ENCODE assay signal across 16 cellular contexts in the genomic region with DNA sequence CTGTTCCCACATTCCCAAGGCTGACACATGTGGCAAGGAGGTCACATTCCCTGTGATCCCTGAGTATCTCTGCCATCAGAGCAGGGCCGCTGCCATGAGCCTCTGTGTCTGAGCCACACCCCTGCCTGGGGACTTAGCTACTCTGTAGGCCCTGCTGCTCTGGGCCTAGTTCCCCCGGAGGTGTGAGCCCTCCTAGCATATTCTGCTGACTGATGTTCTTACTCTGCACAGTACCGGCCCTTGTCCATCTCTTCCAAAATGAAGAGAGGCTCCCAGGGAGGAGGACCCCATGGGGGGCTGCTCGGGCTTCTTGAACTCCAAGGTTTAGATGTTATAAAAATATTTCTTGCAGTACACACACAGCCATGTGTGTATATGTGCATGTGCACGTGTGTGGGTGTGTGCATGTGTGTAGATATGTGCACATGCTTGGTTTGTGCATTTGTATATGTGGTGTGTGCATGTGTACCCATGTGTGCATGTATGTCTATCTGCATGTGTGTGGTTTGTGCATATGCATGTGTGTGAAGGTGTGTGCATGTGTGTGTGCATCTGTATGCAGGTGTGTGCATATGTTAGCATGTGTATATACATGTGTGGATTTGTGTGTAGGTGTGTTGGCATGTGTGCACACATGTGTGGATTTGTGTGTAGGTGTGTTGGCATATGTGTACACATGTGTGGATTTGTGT.
DNase-seq lines count a peak whose midpoint lies in the region; ATAC-seq, FAIRE-seq and TF ChIP-seq lines count a peak whose summit lies in the region.
"Had no signal": no experiment of that assay in that cellular context is flagged by ENCODE, and none has a peak within 500 bp of the region (broad histone marks: within the 10 kb centered on the region; RNA-seq: fewer than 3 reads in every experiment).

No MANE protein-coding gene starts in this region.

- BruUV-seq in Caco-2 (replicated peaks; lab: Mats Ljungman, UMichigan) = no TSS peak

- peak overlapping the region; percentile 44 for H3K27ac Mint-ChIP-seq in Caco-2 (ENCODE audit: unreplicated experiment)
- H3K27ac Mint-ChIP-seq in astrocyte (ENCODE audit: unreplicated experiment) = no peak overlapping the region
- H3K27ac Mint-ChIP-seq in natural killer cell treated with Interleukin-12 subunit alpha and Interleukin-12 subunit beta and Interleukin-15 and Interleukin-18, amount 100 ng/mL, for 72 hours = no peak overlapping the region
- H3K27ac Mint-ChIP-seq: IgD-negative memory B cell, nephron had no signal

- no peaks in the 10 kb centered on the region for H3K36me3 ChIP-seq in Caco-2 (ENCODE audit: control insufficient read depth, insufficient read depth, low read length)
- no peaks in the 10 kb centered on the region for H3K36me3 ChIP-seq in astrocyte (ENCODE audit: insufficient read depth, low read length)

- H3K4me3 Mint-ChIP-seq in Caco-2 (ENCODE audit: unreplicated experiment) (no peak overlapping the region), astrocyte (ENCODE audit: unreplicated experiment) (no peak overlapping the region)
- no peak overlapping the region for H3K4me3 Mint-ChIP-seq in natural killer cell treated with Interleukin-12 subunit alpha and Interleukin-12 subunit beta and Interleukin-15 and Interleukin-18, amount 100 ng/mL, for 72 hours
- H3K4me3 Mint-ChIP-seq: IgD-negative memory B cell, nephron had no signal

- H3K9ac ChIP-seq in astrocyte (ENCODE audit: low read length) = no peak overlapping the region

- H3K27ac ChIP-seq in astrocyte (ENCODE audit: low read depth, low read length) (no peak overlapping the region), skin epidermis (peak overlapping the region in 11 of 21 experiments; percentile 34 to 78 (median 56))

- no peak overlapping the region for H3K4me2 ChIP-seq in astrocyte (ENCODE audit: low read length)

- H3K4me1 Mint-ChIP-seq in Caco-2 (ENCODE audit: low read depth, unreplicated experiment) = no peaks in the 10 kb centered on the region
- H3K4me1 Mint-ChIP-seq in astrocyte (ENCODE audit: low read depth, unreplicated experiment) = peaks cover 5% of the 10 kb centered on the region
- no peaks in the 10 kb centered on the region for H3K4me1 Mint-ChIP-seq in natural killer cell treated with Interleukin-12 subunit alpha and Interleukin-12 subunit beta and Interleukin-15 and Interleukin-18, amount 100 ng/mL, for 72 hours (ENCODE audit: low read depth in 2 of 2)
- H3K4me1 Mint-ChIP-seq: IgD-negative memory B cell, nephron had no signal

- TF ChIP-seq CTCF in Caco-2 (IDR thresholded peaks at IDR 0.05; ENCODE audit: insufficient read depth in 1 of 2, low read depth in 1 of 2, low read length in 1 of 2, severe bottlenecking in 1 of 2, unreplicated experiment in 1 of 2) = no peak
- TF ChIP-seq CTCF in astrocyte (IDR thresholded peaks at IDR 0.05; ENCODE audit: insufficient read depth, low read depth, low read length) = no peak

- H3K4me1 ChIP-seq in Caco-2 (no peaks in the 10 kb centered on the region), astrocyte (ENCODE audit: insufficient read depth, low read length) (peaks cover 10% of the 10 kb centered on the region)

- no peak for ATAC-seq in GM21723 (IDR thresholded peaks at IDR 0.05; ENCODE audit: unreplicated experiment)
- no peak for ATAC-seq in natural killer cell treated with Interleukin-12 subunit alpha and Interleukin-12 subunit beta and Interleukin-15 and Interleukin-18, amount 100 ng/mL, for 72 hours

- intact Hi-C loops in Caco-2 (cut with micrococcal nuclease; ENCODE audit: unreplicated experiment) = no loop called here

- H3K27me3 ChIP-seq in Caco-2 (replicated peaks; ENCODE audit: control insufficient read depth, insufficient read depth, low read length) (no peaks in the 10 kb centered on the region), astrocyte (ENCODE audit: insufficient read depth, low read length) (no peaks in the 10 kb centered on the region)

- H3K27me3 Mint-ChIP-seq in Caco-2 (ENCODE audit: insufficient read depth, unreplicated experiment) (no peaks in the 10 kb centered on the region), astrocyte (ENCODE audit: low read depth, unreplicated experiment) (peaks cover 14% of the 10 kb centered on the region)
- H3K27me3 Mint-ChIP-seq in natural killer cell treated with Interleukin-12 subunit alpha and Interleukin-12 subunit beta and Interleukin-15 and Interleukin-18, amount 100 ng/mL, for 72 hours = peaks cover 3 to 9% of the 10 kb centered on the region in 2 donors
- H3K27me3 Mint-ChIP-seq: IgD-negative memory B cell had no signal

- CTCF ChIA-PET in Caco-2 (lab: Charles Lee) = no interaction called here

- H3K79me2 ChIP-seq in astrocyte (ENCODE audit: insufficient read depth, low read length) = no peaks in the 10 kb centered on the region

- no peak overlapping the region for H3K4me3 ChIP-seq in Caco-2 (ENCODE audit: low read depth, low read length)
- no peak overlapping the region for H3K4me3 ChIP-seq in astrocyte (ENCODE audit: insufficient read depth, low read depth, low read length)
- no peak overlapping the region for H3K4me3 ChIP-seq in skin epidermis

- FAIRE-seq in astrocyte (lab: Jason Lieb, UNC) = no peak
- FAIRE-seq: D721Med, kidney, small intestine had no signal

- no peaks in the 10 kb centered on the region for H3K36me3 Mint-ChIP-seq in Caco-2 (ENCODE audit: insufficient read depth, unreplicated experiment)
- peaks cover 3% of the 10 kb centered on the region for H3K36me3 Mint-ChIP-seq in astrocyte (ENCODE audit: low read depth, unreplicated experiment)
- H3K36me3 Mint-ChIP-seq in natural killer cell treated with Interleukin-12 subunit alpha and Interleukin-12 subunit beta and Interleukin-15 and Interleukin-18, amount 100 ng/mL, for 72 hours = no peaks in the 10 kb centered on the region
- H3K36me3 Mint-ChIP-seq: IgD-negative memory B cell had no signal

- H2AFZ ChIP-seq in astrocyte (ENCODE audit: low read depth, low read length) = peak overlapping the region; percentile 26

- DNase-seq in Caco-2 (no peak), astrocyte (ENCODE audit: low read depth) (no peak), iPS-NIHi7 (ENCODE audit: extremely low spot score) (peak; percentile 12), inferior parietal cortex (ENCODE audit: extremely low spot score) (no peak)
- DNase-seq in natural killer cell treated with Interleukin-12 subunit alpha and Interleukin-12 subunit beta and Interleukin-15 and Interleukin-18, amount 100 ng/mL, for 72 hours (ENCODE audit: low spot score) = no peak
- DNase-seq in stimulated activated CD4-positive, alpha-beta T cell treated with anti-CD3 and anti-CD28 coated beads, Interleukin-4, amount 100 ng/mL, for 4 hours = no peak
- DNase-seq: activated effector memory CD4-positive, alpha-beta T cell treated with anti-CD3 and anti-CD28 coated beads, Interleukin-2, amount 50 U/mL, for 16 hours; foreskin fibroblast; kidney; NCI-H524 treated with DMSO at 0.1 percent for 48 hours; small intestine had no signal

- POLR2A ChIA-PET in Caco-2 (lab: Charles Lee) = no interaction called here

- no peaks in the 10 kb centered on the region for H4K20me1 ChIP-seq in astrocyte (ENCODE audit: insufficient read depth, low read length)

- H3K9me3 ChIP-seq in Caco-2 (no peaks in the 10 kb centered on the region), astrocyte (ENCODE audit: insufficient read depth, low read depth, low read length) (peaks cover 5% of the 10 kb centered on the region)

- peaks cover 12% of the 10 kb centered on the region for H3K9me3 Mint-ChIP-seq in Caco-2 (ENCODE audit: unreplicated experiment)
- peaks cover 9% of the 10 kb centered on the region for H3K9me3 Mint-ChIP-seq in astrocyte (ENCODE audit: unreplicated experiment)
- H3K9me3 Mint-ChIP-seq in natural killer cell treated with Interleukin-12 subunit alpha and Interleukin-12 subunit beta and Interleukin-15 and Interleukin-18, amount 100 ng/mL, for 72 hours = peaks cover 4% of the 10 kb centered on the region
